ENCODE assay signal across 1 cellular context in the genomic region with DNA sequence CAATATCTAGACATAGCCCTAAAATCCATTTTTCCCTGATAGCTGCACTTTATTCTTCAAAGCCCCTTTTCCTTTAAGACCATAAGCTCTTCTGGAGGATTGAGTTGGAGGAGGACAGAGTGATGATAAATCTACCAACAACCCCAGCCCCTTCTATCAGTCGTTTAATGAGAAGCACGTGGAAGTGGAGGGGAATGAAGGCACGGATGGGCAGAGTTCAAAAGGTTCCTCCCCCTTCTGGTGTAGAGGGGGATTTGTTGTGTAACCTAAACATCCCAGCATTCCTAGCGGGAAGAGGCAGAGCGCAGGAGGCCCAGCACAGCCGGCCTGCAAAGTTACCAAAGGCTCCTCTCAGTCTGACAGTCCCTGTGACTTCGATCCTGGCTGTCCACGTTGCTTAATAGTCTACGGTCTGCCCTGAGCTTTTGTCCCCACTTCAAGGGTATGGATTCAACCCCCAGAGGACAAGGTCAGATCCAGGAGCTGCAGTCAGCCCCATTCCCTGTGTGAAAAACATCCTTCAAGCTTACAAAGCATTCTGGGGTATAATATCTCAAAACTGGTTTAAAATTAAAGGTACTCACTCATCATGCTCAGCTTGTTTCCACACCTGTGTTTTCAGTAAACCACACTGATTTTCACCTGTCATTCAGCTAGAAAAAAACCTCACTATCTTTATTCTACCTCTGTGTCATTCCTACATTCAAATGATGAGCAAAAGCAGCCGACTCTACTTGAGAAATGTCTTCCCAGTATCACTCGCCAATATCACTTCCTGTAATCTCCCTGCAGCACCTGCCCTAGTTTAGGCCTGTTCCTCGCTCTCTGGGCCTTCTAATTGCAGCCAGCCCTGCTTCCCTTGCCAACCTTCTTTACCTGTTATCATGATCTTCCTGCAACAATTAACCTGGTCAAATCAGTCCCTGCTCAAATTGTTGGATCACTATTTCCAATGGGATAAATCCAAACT.
TF ChIP-seq lines count a peak whose summit lies in the region.

No MANE protein-coding gene starts in this region.

TF ChIP-seq in HepG2, 621 proteins besides CTCF, POLR2A, EP300 and RAD21 (continued from another document and continues in another):
- TF ChIP-seq, protein P1, sequence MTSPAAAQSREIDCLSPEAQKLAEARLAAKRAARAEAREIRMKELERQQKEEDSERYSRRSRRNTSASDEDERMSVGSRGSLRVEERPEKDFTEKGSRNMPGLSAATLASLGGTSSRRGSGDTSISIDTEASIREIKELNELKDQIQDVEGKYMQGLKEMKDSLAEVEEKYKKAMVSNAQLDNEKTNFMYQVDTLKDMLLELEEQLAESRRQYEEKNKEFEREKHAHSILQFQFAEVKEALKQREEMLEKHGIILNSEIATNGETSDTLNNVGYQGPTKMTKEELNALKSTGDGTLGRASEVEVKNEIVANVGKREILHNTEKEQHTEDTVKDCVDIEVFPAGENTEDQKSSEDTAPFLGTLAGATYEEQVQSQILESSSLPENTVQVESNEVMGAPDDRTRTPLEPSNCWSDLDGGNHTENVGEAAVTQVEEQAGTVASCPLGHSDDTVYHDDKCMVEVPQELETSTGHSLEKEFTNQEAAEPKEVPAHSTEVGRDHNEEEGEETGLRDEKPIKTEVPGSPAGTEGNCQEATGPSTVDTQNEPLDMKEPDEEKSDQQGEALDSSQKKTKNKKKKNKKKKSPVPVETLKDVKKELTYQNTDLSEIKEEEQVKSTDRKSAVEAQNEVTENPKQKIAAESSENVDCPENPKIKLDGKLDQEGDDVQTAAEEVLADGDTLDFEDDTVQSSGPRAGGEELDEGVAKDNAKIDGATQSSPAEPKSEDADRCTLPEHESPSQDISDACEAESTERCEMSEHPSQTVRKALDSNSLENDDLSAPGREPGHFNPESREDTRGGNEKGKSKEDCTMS (CRISPR knock-in tag; conservative IDR thresholded peaks at IDR 0.05) = no peak
- TF ChIP-seq ZNF766 (CRISPR knock-in tag; IDR thresholded peaks at IDR 0.05; ENCODE audit: borderline replicate concordance) = peak; percentile 20; the same call in 1 of the 2 replicates
- TF ChIP-seq, protein P2, sequence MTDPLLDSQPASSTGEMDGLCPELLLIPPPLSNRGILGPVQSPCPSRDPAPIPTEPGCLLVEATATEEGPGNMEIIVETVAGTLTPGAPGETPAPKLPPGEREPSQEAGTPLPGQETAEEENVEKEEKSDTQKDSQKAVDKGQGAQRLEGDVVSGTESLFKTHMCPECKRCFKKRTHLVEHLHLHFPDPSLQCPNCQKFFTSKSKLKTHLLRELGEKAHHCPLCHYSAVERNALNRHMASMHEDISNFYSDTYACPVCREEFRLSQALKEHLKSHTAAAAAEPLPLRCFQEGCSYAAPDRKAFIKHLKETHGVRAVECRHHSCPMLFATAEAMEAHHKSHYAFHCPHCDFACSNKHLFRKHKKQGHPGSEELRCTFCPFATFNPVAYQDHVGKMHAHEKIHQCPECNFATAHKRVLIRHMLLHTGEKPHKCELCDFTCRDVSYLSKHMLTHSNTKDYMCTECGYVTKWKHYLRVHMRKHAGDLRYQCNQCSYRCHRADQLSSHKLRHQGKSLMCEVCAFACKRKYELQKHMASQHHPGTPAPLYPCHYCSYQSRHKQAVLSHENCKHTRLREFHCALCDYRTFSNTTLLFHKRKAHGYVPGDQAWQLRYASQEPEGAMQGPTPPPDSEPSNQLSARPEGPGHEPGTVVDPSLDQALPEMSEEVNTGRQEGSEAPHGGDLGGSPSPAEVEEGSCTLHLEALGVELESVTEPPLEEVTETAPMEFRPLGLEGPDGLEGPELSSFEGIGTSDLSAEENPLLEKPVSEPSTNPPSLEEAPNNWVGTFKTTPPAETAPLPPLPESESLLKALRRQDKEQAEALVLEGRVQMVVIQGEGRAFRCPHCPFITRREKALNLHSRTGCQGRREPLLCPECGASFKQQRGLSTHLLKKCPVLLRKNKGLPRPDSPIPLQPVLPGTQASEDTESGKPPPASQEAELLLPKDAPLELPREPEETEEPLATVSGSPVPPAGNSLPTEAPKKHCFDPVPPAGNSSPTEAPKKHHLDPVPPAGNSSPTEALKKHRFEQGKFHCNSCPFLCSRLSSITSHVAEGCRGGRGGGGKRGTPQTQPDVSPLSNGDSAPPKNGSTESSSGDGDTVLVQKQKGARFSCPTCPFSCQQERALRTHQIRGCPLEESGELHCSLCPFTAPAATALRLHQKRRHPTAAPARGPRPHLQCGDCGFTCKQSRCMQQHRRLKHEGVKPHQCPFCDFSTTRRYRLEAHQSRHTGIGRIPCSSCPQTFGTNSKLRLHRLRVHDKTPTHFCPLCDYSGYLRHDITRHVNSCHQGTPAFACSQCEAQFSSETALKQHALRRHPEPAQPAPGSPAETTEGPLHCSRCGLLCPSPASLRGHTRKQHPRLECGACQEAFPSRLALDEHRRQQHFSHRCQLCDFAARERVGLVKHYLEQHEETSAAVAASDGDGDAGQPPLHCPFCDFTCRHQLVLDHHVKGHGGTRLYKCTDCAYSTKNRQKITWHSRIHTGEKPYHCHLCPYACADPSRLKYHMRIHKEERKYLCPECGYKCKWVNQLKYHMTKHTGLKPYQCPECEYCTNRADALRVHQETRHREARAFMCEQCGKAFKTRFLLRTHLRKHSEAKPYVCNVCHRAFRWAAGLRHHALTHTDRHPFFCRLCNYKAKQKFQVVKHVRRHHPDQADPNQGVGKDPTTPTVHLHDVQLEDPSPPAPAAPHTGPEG (CRISPR knock-in tag; IDR thresholded peaks at IDR 0.05) = no peak
- TF ChIP-seq PTBP1 (IDR thresholded peaks at IDR 0.05; ENCODE audit: low read depth, low read length, poor library complexity, severe bottlenecking) = no peak
- no peak for TF ChIP-seq ZNF660 (CRISPR knock-in tag; IDR thresholded peaks at IDR 0.05; ENCODE audit: borderline replicate concordance, low read depth)
- no peak for TF ChIP-seq HOXD1 (CRISPR knock-in tag; IDR thresholded peaks at IDR 0.05)
- TF ChIP-seq, protein P3, sequence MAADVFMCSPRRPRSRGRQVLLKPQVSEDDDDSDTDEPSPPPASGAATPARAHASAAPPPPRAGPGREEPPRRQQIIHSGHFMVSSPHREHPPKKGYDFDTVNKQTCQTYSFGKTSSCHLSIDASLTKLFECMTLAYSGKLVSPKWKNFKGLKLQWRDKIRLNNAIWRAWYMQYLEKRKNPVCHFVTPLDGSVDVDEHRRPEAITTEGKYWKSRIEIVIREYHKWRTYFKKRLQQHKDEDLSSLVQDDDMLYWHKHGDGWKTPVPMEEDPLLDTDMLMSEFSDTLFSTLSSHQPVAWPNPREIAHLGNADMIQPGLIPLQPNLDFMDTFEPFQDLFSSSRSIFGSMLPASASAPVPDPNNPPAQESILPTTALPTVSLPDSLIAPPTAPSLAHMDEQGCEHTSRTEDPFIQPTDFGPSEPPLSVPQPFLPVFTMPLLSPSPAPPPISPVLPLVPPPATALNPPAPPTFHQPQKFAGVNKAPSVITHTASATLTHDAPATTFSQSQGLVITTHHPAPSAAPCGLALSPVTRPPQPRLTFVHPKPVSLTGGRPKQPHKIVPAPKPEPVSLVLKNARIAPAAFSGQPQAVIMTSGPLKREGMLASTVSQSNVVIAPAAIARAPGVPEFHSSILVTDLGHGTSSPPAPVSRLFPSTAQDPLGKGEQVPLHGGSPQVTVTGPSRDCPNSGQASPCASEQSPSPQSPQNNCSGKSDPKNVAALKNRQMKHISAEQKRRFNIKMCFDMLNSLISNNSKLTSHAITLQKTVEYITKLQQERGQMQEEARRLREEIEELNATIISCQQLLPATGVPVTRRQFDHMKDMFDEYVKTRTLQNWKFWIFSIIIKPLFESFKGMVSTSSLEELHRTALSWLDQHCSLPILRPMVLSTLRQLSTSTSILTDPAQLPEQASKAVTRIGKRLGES (CRISPR knock-in tag; IDR thresholded peaks at IDR 0.05; ENCODE audit: borderline replicate concordance) = no peak
- TF ChIP-seq GTF3A (CRISPR knock-in tag; conservative IDR thresholded peaks at IDR 0.05) = no peak
- no peak for TF ChIP-seq ZNF296 (CRISPR knock-in tag; conservative IDR thresholded peaks at IDR 0.05)
- TF ChIP-seq ZNF781 (CRISPR knock-in tag; IDR thresholded peaks at IDR 0.05; ENCODE audit: borderline replicate concordance, not compliant biosample characterization) = peak; percentile 66
- TF ChIP-seq, protein P4, sequence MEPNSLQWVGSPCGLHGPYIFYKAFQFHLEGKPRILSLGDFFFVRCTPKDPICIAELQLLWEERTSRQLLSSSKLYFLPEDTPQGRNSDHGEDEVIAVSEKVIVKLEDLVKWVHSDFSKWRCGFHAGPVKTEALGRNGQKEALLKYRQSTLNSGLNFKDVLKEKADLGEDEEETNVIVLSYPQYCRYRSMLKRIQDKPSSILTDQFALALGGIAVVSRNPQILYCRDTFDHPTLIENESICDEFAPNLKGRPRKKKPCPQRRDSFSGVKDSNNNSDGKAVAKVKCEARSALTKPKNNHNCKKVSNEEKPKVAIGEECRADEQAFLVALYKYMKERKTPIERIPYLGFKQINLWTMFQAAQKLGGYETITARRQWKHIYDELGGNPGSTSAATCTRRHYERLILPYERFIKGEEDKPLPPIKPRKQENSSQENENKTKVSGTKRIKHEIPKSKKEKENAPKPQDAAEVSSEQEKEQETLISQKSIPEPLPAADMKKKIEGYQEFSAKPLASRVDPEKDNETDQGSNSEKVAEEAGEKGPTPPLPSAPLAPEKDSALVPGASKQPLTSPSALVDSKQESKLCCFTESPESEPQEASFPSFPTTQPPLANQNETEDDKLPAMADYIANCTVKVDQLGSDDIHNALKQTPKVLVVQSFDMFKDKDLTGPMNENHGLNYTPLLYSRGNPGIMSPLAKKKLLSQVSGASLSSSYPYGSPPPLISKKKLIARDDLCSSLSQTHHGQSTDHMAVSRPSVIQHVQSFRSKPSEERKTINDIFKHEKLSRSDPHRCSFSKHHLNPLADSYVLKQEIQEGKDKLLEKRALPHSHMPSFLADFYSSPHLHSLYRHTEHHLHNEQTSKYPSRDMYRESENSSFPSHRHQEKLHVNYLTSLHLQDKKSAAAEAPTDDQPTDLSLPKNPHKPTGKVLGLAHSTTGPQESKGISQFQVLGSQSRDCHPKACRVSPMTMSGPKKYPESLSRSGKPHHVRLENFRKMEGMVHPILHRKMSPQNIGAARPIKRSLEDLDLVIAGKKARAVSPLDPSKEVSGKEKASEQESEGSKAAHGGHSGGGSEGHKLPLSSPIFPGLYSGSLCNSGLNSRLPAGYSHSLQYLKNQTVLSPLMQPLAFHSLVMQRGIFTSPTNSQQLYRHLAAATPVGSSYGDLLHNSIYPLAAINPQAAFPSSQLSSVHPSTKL (CRISPR knock-in tag; IDR thresholded peaks at IDR 0.05) = peak; percentile 95
- TF ChIP-seq SRSF9 (IDR thresholded peaks at IDR 0.05; ENCODE audit: borderline replicate concordance, insufficient read depth, low read depth, low read length, poor library complexity, severe bottlenecking) = no peak
- TF ChIP-seq, protein P5, sequence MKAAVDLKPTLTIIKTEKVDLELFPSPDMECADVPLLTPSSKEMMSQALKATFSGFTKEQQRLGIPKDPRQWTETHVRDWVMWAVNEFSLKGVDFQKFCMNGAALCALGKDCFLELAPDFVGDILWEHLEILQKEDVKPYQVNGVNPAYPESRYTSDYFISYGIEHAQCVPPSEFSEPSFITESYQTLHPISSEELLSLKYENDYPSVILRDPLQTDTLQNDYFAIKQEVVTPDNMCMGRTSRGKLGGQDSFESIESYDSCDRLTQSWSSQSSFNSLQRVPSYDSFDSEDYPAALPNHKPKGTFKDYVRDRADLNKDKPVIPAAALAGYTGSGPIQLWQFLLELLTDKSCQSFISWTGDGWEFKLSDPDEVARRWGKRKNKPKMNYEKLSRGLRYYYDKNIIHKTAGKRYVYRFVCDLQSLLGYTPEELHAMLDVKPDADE (CRISPR knock-in tag; IDR thresholded peaks at IDR 0.05) = no peak
- no peak for TF ChIP-seq SRSF4 (IDR thresholded peaks at IDR 0.05; ENCODE audit: low read depth, low read length, poor library complexity, severe bottlenecking)
- no peak for TF ChIP-seq TMF1 (CRISPR knock-in tag; IDR thresholded peaks at IDR 0.05; ENCODE audit: low read depth)
- TF ChIP-seq ZNF7 (CRISPR knock-in tag; IDR thresholded peaks at IDR 0.05) = no peak
- peak; percentile 95 for TF ChIP-seq PITX1 (CRISPR knock-in tag; IDR thresholded peaks at IDR 0.05)
- peak; percentile 61; the same call in 1 of the 2 replicates for TF ChIP-seq FOXK1 (CRISPR knock-in tag; IDR thresholded peaks at IDR 0.05; ENCODE audit: borderline replicate concordance, low read depth)
- TF ChIP-seq TAF1 (CRISPR knock-in tag; IDR thresholded peaks at IDR 0.05) = peak; percentile 37
- TF ChIP-seq ZNF124 (CRISPR knock-in tag; IDR thresholded peaks at IDR 0.05) = peak; percentile 91; the same call in 1 of the 2 replicates
- TF ChIP-seq, protein P6, sequence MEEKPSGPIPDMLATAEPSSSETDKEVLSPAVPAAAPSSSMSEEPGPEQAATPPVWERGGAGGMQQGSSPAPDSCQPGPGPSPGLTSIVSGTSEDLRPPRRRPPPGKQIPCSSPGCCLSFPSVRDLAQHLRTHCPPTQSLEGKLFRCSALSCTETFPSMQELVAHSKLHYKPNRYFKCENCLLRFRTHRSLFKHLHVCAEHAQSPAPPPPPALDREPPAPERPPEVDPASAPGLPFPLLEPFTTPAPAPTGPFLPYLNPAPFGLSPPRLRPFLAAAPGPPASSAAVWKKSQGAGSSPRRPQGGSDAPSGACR (CRISPR knock-in tag; IDR thresholded peaks at IDR 0.05) = peak; percentile 82; the same call in 1 of the 2 replicates
- TF ChIP-seq TGIF2 (CRISPR knock-in tag; IDR thresholded peaks at IDR 0.05) = peak; percentile 87
- no peak for TF ChIP-seq NPAS2 (CRISPR knock-in tag; IDR thresholded peaks at IDR 0.05; ENCODE audit: borderline replicate concordance)
- TF ChIP-seq ZNF367 (CRISPR knock-in tag; IDR thresholded peaks at IDR 0.05; ENCODE audit: borderline replicate concordance) = no peak
- no peak for TF ChIP-seq ZNF558 (CRISPR knock-in tag; IDR thresholded peaks at IDR 0.05; ENCODE audit: borderline replicate concordance)
- TF ChIP-seq ZSCAN20 (CRISPR knock-in tag; IDR thresholded peaks at IDR 0.05; ENCODE audit: borderline replicate concordance) = no peak
- no peak for TF ChIP-seq ZNF101 (CRISPR knock-in tag; IDR thresholded peaks at IDR 0.05; ENCODE audit: borderline replicate concordance, low read depth)
- TF ChIP-seq SNRNP70 (IDR thresholded peaks at IDR 0.05; ENCODE audit: low read depth, low read length) = no peak
- TF ChIP-seq ZFP62 (CRISPR knock-in tag; IDR thresholded peaks at IDR 0.05) = no peak
- TF ChIP-seq ZNF788 (CRISPR knock-in tag; IDR thresholded peaks at IDR 0.05; ENCODE audit: borderline replicate concordance) = peak; percentile 89; the same call in 1 of the 2 replicates
- TF ChIP-seq, protein P7, sequence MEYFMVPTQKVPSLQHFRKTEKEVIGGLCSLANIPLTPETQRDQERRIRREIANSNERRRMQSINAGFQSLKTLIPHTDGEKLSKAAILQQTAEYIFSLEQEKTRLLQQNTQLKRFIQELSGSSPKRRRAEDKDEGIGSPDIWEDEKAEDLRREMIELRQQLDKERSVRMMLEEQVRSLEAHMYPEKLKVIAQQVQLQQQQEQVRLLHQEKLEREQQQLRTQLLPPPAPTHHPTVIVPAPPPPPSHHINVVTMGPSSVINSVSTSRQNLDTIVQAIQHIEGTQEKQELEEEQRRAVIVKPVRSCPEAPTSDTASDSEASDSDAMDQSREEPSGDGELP (IDR thresholded peaks at IDR 0.05; ENCODE audit: borderline replicate concordance, low read depth) = peak; percentile 67; the same call in 1 of the 2 replicates
- no peak for TF ChIP-seq RORA (CRISPR knock-in tag; IDR thresholded peaks at IDR 0.05)
- TF ChIP-seq, protein P8, sequence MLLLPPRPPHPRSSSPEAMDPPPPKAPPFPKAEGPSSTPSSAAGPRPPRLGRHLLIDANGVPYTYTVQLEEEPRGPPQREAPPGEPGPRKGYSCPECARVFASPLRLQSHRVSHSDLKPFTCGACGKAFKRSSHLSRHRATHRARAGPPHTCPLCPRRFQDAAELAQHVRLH (CRISPR knock-in tag; IDR thresholded peaks at IDR 0.05; ENCODE audit: borderline replicate concordance, low read depth) = peak; percentile 89
- TF ChIP-seq ZNF772 (CRISPR knock-in tag; IDR thresholded peaks at IDR 0.05) = peak; percentile 97
- TF ChIP-seq NFE2 (CRISPR knock-in tag; IDR thresholded peaks at IDR 0.05) = no peak
- TF ChIP-seq ZNF253 (CRISPR knock-in tag; IDR thresholded peaks at IDR 0.05; ENCODE audit: borderline replicate concordance) = 0 out of 2 replicates have a peak, but pooled peaks have one; percentile 52
- TF ChIP-seq ZNF670 (CRISPR knock-in tag; IDR thresholded peaks at IDR 0.05; ENCODE audit: borderline replicate concordance) = peak; percentile 62; the same call in 1 of the 2 replicates
